Comparison of ENCODE assay signal across 8 cellular contexts in the genomic region with DNA sequence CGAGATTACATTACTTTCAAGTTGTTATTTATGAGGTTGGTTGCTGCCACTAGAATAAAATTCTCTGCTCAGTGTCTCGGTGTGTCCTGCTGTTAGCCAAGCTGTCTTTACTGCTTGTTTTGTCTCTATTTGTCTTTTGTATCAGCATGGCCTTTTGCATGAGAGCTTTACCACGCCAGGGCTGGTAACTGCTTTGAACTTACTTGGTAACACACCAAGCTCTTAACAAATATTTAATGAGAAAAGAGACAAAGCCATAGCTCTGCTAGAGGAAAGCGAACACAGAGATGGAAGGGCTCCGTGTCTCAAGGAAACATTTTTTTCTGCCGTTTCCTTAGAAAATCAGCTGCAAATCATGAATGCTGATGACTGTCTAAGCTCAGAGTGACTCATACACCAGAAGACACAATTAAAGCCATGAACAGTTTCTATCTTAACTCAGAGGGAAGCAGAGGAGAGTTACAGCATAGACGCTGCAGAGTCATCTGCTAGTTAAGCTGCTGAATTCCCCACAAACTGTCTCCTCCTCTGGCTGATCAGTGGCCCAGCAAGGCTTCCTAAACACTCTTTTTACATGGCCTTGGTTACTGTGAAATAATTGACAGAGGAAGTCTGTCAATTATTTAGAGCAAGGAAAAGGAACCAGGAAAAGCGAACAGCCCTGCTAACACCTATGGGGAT. TPM values are rescaled to one million over a fixed set of nuclear protein-coding genes. Genes with fewer than 3 reads are reported as not detected.
DNase-seq lines count a peak whose midpoint lies in the region; ATAC-seq and TF ChIP-seq lines count a peak whose summit lies in the region.

No MANE protein-coding gene starts in this region.

- peak overlapping the region; percentile 24 to 87 for H3K27ac Mint-ChIP-seq in natural killer cell

- H3K9me3 ChIP-seq in SJCRH30 (replicated peaks) = peaks cover under 1% of the 10 kb centered on the region; the same call in 1 of the 2 replicates
- no peaks in the 10 kb centered on the region for H3K9me3 ChIP-seq in effector memory CD4-positive, alpha-beta T cell (ENCODE audit: control insufficient read depth, low read length)

- ATAC-seq in GM21737 (IDR thresholded peaks at IDR 0.05; ENCODE audit: unreplicated experiment) (peak; percentile 50), natural killer cell (no peak)

- CTCF ChIA-PET in BJ (lab: Yijun Ruan, JAX) = no interaction called here

- H3K36me3 ChIP-seq in BJ (ENCODE audit: control insufficient read depth, insufficient read depth, low read length) = no peaks in the 10 kb centered on the region
- peaks cover 10% of the 10 kb centered on the region for H3K36me3 ChIP-seq in SJCRH30
- no peaks in the 10 kb centered on the region for H3K36me3 ChIP-seq in effector memory CD4-positive, alpha-beta T cell (ENCODE audit: control insufficient read depth, insufficient read depth, low read length)

- peaks cover 17% of the 10 kb centered on the region for H3K36me3 Mint-ChIP-seq in natural killer cell

- peak overlapping the region; percentile 49 for H3K4me3 Mint-ChIP-seq in natural killer cell

- no peaks in the 10 kb centered on the region for H3K4me1 ChIP-seq in SJCRH30
- peaks cover 23% of the 10 kb centered on the region for H3K4me1 ChIP-seq in effector memory CD4-positive, alpha-beta T cell (ENCODE audit: control insufficient read depth, insufficient read depth, low read length, poor library complexity, severe bottlenecking)

- POLR2A ChIA-PET in BJ (lab: Charles Lee) = interaction anchor here (1.0 kb wide), 1 partner anchor 45 kb away, joined by 3 read pairs; the partner anchor contains the start of gene AGPAT4

- intact Hi-C loops in natural killer cell (cut with micrococcal nuclease) = loop anchor here (5.0 kb wide), 1 partner anchor 143 kb away; no protein-coding TSS in a partner anchor

- H3K27me3 ChIP-seq in BJ (ENCODE audit: control insufficient read depth, insufficient read depth, low read length) (no peaks in the 10 kb centered on the region), SJCRH30 (no peaks in the 10 kb centered on the region)
- no peaks in the 10 kb centered on the region for H3K27me3 ChIP-seq in effector memory CD4-positive, alpha-beta T cell (replicated peaks; ENCODE audit: control insufficient read depth, insufficient read depth, low read length, poor library complexity, severe bottlenecking)

- H3K27ac ChIP-seq in SJCRH30 = no peak overlapping the region
- no peak overlapping the region for H3K27ac ChIP-seq in effector memory CD4-positive, alpha-beta T cell (ENCODE audit: insufficient read depth, low read length, poor library complexity, severe bottlenecking)

- 0 out of 2 replicates have a peak, but pooled peaks have one; percentile 10 for TF ChIP-seq CTCF in BJ (IDR thresholded peaks at IDR 0.05; ENCODE audit: insufficient read depth, low read depth, low read length)
- no peak for TF ChIP-seq CTCF in natural killer cell (IDR thresholded peaks at IDR 0.05)

- H3K4me3 ChIP-seq in BJ (ENCODE audit: low read depth, low read length) = no peak overlapping the region
- no peak overlapping the region for H3K4me3 ChIP-seq in SJCRH30
- no peak overlapping the region for H3K4me3 ChIP-seq in effector memory CD4-positive, alpha-beta T cell (ENCODE audit: insufficient read depth, low read depth, low read length, poor library complexity, severe bottlenecking)

- H3K4me1 Mint-ChIP-seq in natural killer cell = peaks cover 49 to 61% of the 10 kb centered on the region in 2 donors

- DNase-seq in BJ (ENCODE audit: low read depth) = peak; percentile 74
- peak; percentile 89 for DNase-seq in NOMO-1 treated with DMSO at 0.1 percent for 48 hours (lab: John Stamatoyannopoulos, UW; ENCODE audit: unreplicated experiment)
- DNase-seq in dermis blood vessel endothelial cell = peak; percentile 87
- no peak for DNase-seq in natural killer cell
- no peak for DNase-seq in SJCRH30
- no peak for DNase-seq in stimulated activated CD4-positive, alpha-beta T cell treated with anti-CD3 and anti-CD28 coated beads, Interleukin-2, amount 100 ng/mL, for 24 hours
- DNase-seq in effector memory CD4-positive, alpha-beta T cell = no peak

- peaks cover 0 to 2% of the 10 kb centered on the region in 2 donors for H3K9me3 Mint-ChIP-seq in natural killer cell

- H3K27me3 Mint-ChIP-seq in natural killer cell (ENCODE audit: low read depth in 2 of 2) = peaks cover 5 to 6% of the 10 kb centered on the region in 2 donors

RNA-seq across cellular contexts. Expression of gene AGPAT4, which starts 44.8 kb away (rescaled TPM):
- polyA plus RNA-seq in BJ (2011; rRNA removed) = 3.1 and 3.7 TPM in 2 replicates
- polyA minus RNA-seq in BJ (2011; rRNA and poly(A)+ RNA removed) = 1.8 and 2.1 TPM in 2 replicates
- total RNA-seq in dermis blood vessel endothelial cell (11.3 and 15.3 TPM in 2 replicates), natural killer cell (10 to 100 TPM; 24.5 to 38.1 (median 25.8) TPM)
- 13.2 and 16.7 TPM in 2 replicates for total RNA-seq in SJCRH30 (2014; rRNA removed; shearing (Covaris generic))

Comparison
In these comparisons a context has a peak if more than half of its experiments do, and no peak if none do; other contexts are left out.
1. DNase-seq: peak in BJ (single experiment), NOMO-1 treated with DMSO at 0.1 percent for 48 hours (single experiment) and dermis blood vessel endothelial cell (single experiment); none in natural killer cell (single experiment), SJCRH30 (0 of 2), stimulated activated CD4-positive, alpha-beta T cell treated with anti-CD3 and anti-CD28 coated beads, Interleukin-2, amount 100 ng/mL, for 24 hours (0 of 2) and effector memory CD4-positive, alpha-beta T cell (0 of 3).